In genomic region chr5:173772407-173773059, GRCh38 we compare ENCODE assay signal across 16 cellular contexts.
DNase-seq lines count a peak whose midpoint lies in the region; ATAC-seq and TF ChIP-seq lines count a peak whose summit lies in the region.
"Had no signal": no experiment of that assay in that cellular context is flagged by ENCODE, and none has a peak within 500 bp of the region (broad histone marks: within the 10 kb centered on the region; RNA-seq: fewer than 3 reads in every experiment).

No MANE protein-coding gene starts in this region.

- CTCF ChIA-PET in naive thymus-derived CD4-positive, alpha-beta T cell (lab: Charles Lee) = no interaction called here

- H3K4me1 Mint-ChIP-seq in brain = peaks cover 76% of the 10 kb centered on the region
- H3K4me1 Mint-ChIP-seq in naive thymus-derived CD4-positive, alpha-beta T cell = peaks cover 0 to 2% (median 0%) of the 10 kb centered on the region in 7 donors

- H3K27ac ChIP-seq in left ventricle myocardium inferior (replicated peaks) (peak overlapping the region; percentile 85), right atrium auricular region (no peak overlapping the region), ascending aorta (no peak overlapping the region)
- no peak overlapping the region for H3K27ac ChIP-seq in naive thymus-derived CD4-positive, alpha-beta T cell (ENCODE audit: low read depth, low read length)
- H3K27ac ChIP-seq: brain microvascular endothelial cell had no signal

- H3K4me3 Mint-ChIP-seq in brain = no peak overlapping the region
- H3K4me3 Mint-ChIP-seq in naive thymus-derived CD4-positive, alpha-beta T cell = no peak overlapping the region
- H3K4me3 Mint-ChIP-seq: T-helper 2 cell treated with Interferon-gamma antibody and Interleukin-4, amounts not matched to agents 5 μg/mL and 100 μg/mL, for 36 hours had no signal

- H3K27ac Mint-ChIP-seq in brain = peak overlapping the region; percentile 20 to 85 (median 76)
- H3K27ac Mint-ChIP-seq in naive thymus-derived CD4-positive, alpha-beta T cell = peak overlapping the region in 1 of 9 donors; percentile 17
- H3K27ac Mint-ChIP-seq: T-helper 2 cell treated with Interferon-gamma antibody and Interleukin-4, amounts not matched to agents 5 μg/mL and 100 μg/mL, for 36 hours had no signal

- H3K27me3 ChIP-seq in left ventricle myocardium inferior (ENCODE audit: low read depth) (no peaks in the 10 kb centered on the region), right atrium auricular region (no peaks in the 10 kb centered on the region), MG63 (no peaks in the 10 kb centered on the region), ascending aorta (no peaks in the 10 kb centered on the region)
- no peaks in the 10 kb centered on the region for H3K27me3 ChIP-seq in naive thymus-derived CD4-positive, alpha-beta T cell (ENCODE audit: control insufficient read depth in 2 of 2, insufficient read depth in 2 of 2, low read length in 2 of 2)
- H3K27me3 ChIP-seq: brain microvascular endothelial cell had no signal

- no peaks in the 10 kb centered on the region for H3K9me3 ChIP-seq in left ventricle myocardium inferior (replicated peaks)
- H3K9me3 ChIP-seq in right atrium auricular region = no peaks in the 10 kb centered on the region
- no peaks in the 10 kb centered on the region for H3K9me3 ChIP-seq in naive thymus-derived CD4-positive, alpha-beta T cell (ENCODE audit: control insufficient read depth in 2 of 3, low read length in 3 of 3)
- no peaks in the 10 kb centered on the region for H3K9me3 ChIP-seq in MG63
- no peaks in the 10 kb centered on the region for H3K9me3 ChIP-seq in ascending aorta

- intact Hi-C loops in left ventricle myocardium inferior (cut with micrococcal nuclease) (no loop called here), ascending aorta (cut with DNase I) (no loop called here)
- intact Hi-C loops in naive thymus-derived CD4-positive, alpha-beta T cell (cut with micrococcal nuclease) = no loop called here

- TF ChIP-seq CTCF in left ventricle myocardium inferior (IDR thresholded peaks at IDR 0.05; ENCODE audit: borderline replicate concordance) (no peak), right atrium auricular region (IDR thresholded peaks at IDR 0.05) (no peak), brain (conservative IDR thresholded peaks at IDR 0.05) (no peak), ascending aorta (IDR thresholded peaks at IDR 0.05) (no peak)

- POLR2A ChIA-PET in naive thymus-derived CD4-positive, alpha-beta T cell (lab: Charles Lee) = no interaction called here

- peaks cover 0 to 3% (median 0%) of the 10 kb centered on the region in 5 experiments for H3K9me3 Mint-ChIP-seq in brain
- no peaks in the 10 kb centered on the region for H3K9me3 Mint-ChIP-seq in naive thymus-derived CD4-positive, alpha-beta T cell
- H3K9me3 Mint-ChIP-seq: T-helper 2 cell treated with Interferon-gamma antibody and Interleukin-4, amounts not matched to agents 5 μg/mL and 100 μg/mL, for 36 hours had no signal

- H3K4me3 ChIP-seq in left ventricle myocardium inferior (no peak overlapping the region), right atrium auricular region (no peak overlapping the region), MG63 (no peak overlapping the region), ascending aorta (no peak overlapping the region)
- no peak overlapping the region for H3K4me3 ChIP-seq in naive thymus-derived CD4-positive, alpha-beta T cell (ENCODE audit: low read length)

- H3K4me1 ChIP-seq in left ventricle myocardium inferior (peaks cover 34% of the 10 kb centered on the region), right atrium auricular region (peaks cover 0 to 14% of the 10 kb centered on the region in 2 donors), ascending aorta (no peaks in the 10 kb centered on the region)
- no peaks in the 10 kb centered on the region for H3K4me1 ChIP-seq in naive thymus-derived CD4-positive, alpha-beta T cell (ENCODE audit: control insufficient read depth in 2 of 2, insufficient read depth in 2 of 2, low read length in 2 of 2)

- no peaks in the 10 kb centered on the region for H3K36me3 ChIP-seq in left ventricle myocardium inferior
- no peaks in the 10 kb centered on the region for H3K36me3 ChIP-seq in right atrium auricular region
- no peaks in the 10 kb centered on the region for H3K36me3 ChIP-seq in naive thymus-derived CD4-positive, alpha-beta T cell (ENCODE audit: control insufficient read depth in 2 of 3, insufficient read depth in 3 of 3, low read length in 3 of 3)
- H3K36me3 ChIP-seq in MG63 = no peaks in the 10 kb centered on the region
- H3K36me3 ChIP-seq in ascending aorta = no peaks in the 10 kb centered on the region
- H3K36me3 ChIP-seq: brain microvascular endothelial cell had no signal

- H3K36me3 Mint-ChIP-seq in brain = no peaks in the 10 kb centered on the region
- no peaks in the 10 kb centered on the region for H3K36me3 Mint-ChIP-seq in naive thymus-derived CD4-positive, alpha-beta T cell

- H3K27me3 Mint-ChIP-seq in brain = peaks cover 7% of the 10 kb centered on the region
- H3K27me3 Mint-ChIP-seq in naive thymus-derived CD4-positive, alpha-beta T cell = peaks cover 0 to 2% (median 0%) of the 10 kb centered on the region in 5 donors

- no peak for DNase-seq in left ventricle myocardium inferior
- DNase-seq in right atrium auricular region (ENCODE audit: low spot score) = no peak
- no peak for DNase-seq in naive thymus-derived CD4-positive, alpha-beta T cell
- DNase-seq in MG63 = no peak
- no peak for DNase-seq in ascending aorta (ENCODE audit: low spot score in 2 of 2)
- no peak for DNase-seq in iPS-NIHi11 (ENCODE audit: low spot score)
- DNase-seq: activated CD4-positive, alpha-beta T cell treated with anti-CD3 and anti-CD28 coated beads, Interleukin-2, amount 50 U/mL, for 48 hours; activated effector memory CD4-positive, alpha-beta T cell treated with Interleukin-2 at 50 U/mL for 16 hours; brain microvascular endothelial cell; Calu3; HCEC 1CT; MM.1S had no signal

- ATAC-seq in naive thymus-derived CD4-positive, alpha-beta T cell = peak; percentile 44
- ATAC-seq in HG02870 (IDR thresholded peaks at IDR 0.05; ENCODE audit: unreplicated experiment) = no peak
- ATAC-seq: Right ventricle myocardium inferior had no signal
